Comparison of ENCODE assay signal across 15 cellular contexts in genomic region chr20:14984305-14984704, GRCh38.
"Had no signal": no experiment of that assay in that cellular context is flagged by ENCODE, and none has a peak within 500 bp of the region (broad histone marks: within the 10 kb centered on the region; RNA-seq: fewer than 3 reads in every experiment).

No MANE protein-coding gene starts in this region.

- H3K9me3 ChIP-seq: colonic mucosa, thyroid gland, vagina had no signal

- H3K4me3 ChIP-seq: colonic mucosa, sigmoid colon, skin epidermis, suprapubic skin, thyroid gland, vagina had no signal

- H3K36me3 Mint-ChIP-seq: naive B cell had no signal

- DNase-seq: erythroblast; foreskin keratinocyte; mesendoderm; naive B cell; nephron progenitor cell; sigmoid colon; stimulated activated CD4-positive, alpha-beta T cell treated with anti-CD3 and anti-CD28 coated beads, Interleukin-2, amount 100 ng/mL, for 24 hours; stimulated activated CD4-positive, alpha-beta T cell treated with anti-CD3 and anti-CD28 coated beads, Interleukin-4, amount 100 ng/mL, for 4 hours; stimulated activated naive CD4-positive, alpha-beta T cell treated with Interleukin-2 at 50 U/mL for 16 hours; thyroid gland had no signal

- ATAC-seq: foreskin keratinocyte had no signal

- H3K27me3 Mint-ChIP-seq: type B pancreatic cell had no signal

- H3K27ac Mint-ChIP-seq: naive B cell, nephron progenitor cell had no signal

- H3K27ac ChIP-seq: colonic mucosa, foreskin keratinocyte, sigmoid colon, skin epidermis, suprapubic skin, vagina had no signal

- H3K4me1 Mint-ChIP-seq: naive B cell had no signal

- H3K27me3 ChIP-seq: colonic mucosa, foreskin keratinocyte, sigmoid colon, suprapubic skin, thyroid gland, vagina had no signal

- H3K4me3 Mint-ChIP-seq: naive B cell, nephron progenitor cell, type B pancreatic cell had no signal

- H3K36me3 ChIP-seq: colonic mucosa, sigmoid colon, suprapubic skin, thyroid gland, vagina had no signal

- H3K4me1 ChIP-seq: colonic mucosa, sigmoid colon, suprapubic skin, vagina had no signal
